In the genomic region with DNA sequence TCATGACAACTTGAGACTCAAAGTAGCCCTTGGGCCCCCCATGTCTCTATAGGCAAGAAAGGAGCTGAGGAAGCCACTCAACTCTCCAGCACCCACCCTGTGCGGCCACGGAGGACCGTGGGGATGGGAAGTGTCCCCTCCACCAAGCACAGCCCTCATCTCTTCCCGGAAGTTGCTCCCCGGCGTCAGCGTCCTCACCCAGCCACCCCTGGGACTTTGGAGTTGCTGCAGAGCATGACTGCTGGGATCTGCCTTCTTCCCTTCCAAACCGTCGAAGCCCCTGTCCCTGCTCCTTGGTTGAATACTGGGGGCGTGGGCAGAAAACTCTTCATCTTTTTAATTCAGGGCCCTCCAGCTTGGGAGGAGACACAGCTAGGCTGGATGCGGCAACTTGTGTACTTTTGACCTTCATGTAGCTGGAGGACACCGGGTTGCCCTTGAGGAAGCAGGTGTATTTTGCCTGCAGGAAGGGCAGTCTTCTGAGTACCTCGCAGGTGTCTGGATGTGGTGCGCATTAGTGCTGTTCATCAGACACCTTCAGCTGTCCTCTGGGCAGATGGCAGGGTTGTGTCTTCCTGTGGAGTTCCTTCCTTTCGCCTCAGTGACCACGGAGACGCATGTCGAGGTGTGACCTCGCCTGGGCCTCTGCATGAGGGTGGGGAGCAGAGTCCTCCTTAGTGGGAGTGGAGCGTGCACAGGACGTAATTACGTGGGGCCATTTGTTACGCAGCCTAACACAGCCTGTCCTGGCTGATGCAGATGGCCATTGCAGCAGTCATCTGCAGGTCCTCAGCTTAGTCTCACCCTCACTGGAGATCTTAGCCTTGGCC, we compare ENCODE assay signal across 29 cellular contexts. TPM values are rescaled to one million over a fixed set of nuclear protein-coding genes. Genes with fewer than 3 reads are reported as not detected.
A peak's percentile ranks its signal among the peaks of the same experiment; 100 is the strongest.
DNase-seq lines count a peak whose midpoint lies in the region; ATAC-seq and TF ChIP-seq lines count a peak whose summit lies in the region.
"Had no signal": no experiment of that assay in that cellular context is flagged by ENCODE, and none has a peak within 500 bp of the region (broad histone marks: within the 10 kb centered on the region; RNA-seq: fewer than 3 reads in every experiment).

No MANE protein-coding gene starts in this region.

- ATAC-seq in natural killer cell (peak in 1 of 3 donors; percentile 16), GM21526 (IDR thresholded peaks at IDR 0.05; ENCODE audit: low FRiP score, unreplicated experiment) (no peak), T-helper 17 cell (no peak), HG03175 (IDR thresholded peaks at IDR 0.05; ENCODE audit: unreplicated experiment) (no peak)
- no peak for ATAC-seq in natural killer cell treated with Interleukin-12 subunit alpha and Interleukin-12 subunit beta and Interleukin-15 and Interleukin-18, amount 100 ng/mL, for 72 hours
- ATAC-seq in activated naive CD8-positive, alpha-beta T cell treated with anti-CD3 and anti-CD28 coated beads, Interleukin-2, amount 10 ng/mL, durations not matched to agents 7 days and 5 days (ENCODE audit: low read depth) = no peak
- ATAC-seq: left cardiac atrium; stimulated activated memory B cell treated with anti-CD40 and anti-IgM and Interleukin-4, amounts not matched to agents 10 μg/mL and 1 μg/mL and 100 μg/mL, for 72 hours had no signal

- H3K36me3 ChIP-seq in mesendoderm (ENCODE audit: control insufficient read depth, insufficient read depth, low read length) = no peaks in the 10 kb centered on the region
- H3K36me3 ChIP-seq: brain microvascular endothelial cell, colonic mucosa, suprapubic skin had no signal

- H3K4me3 Mint-ChIP-seq in natural killer cell = peak overlapping the region; percentile 86
- no peak overlapping the region for H3K4me3 Mint-ChIP-seq in natural killer cell treated with Interleukin-12 subunit alpha and Interleukin-12 subunit beta and Interleukin-15 and Interleukin-18, amount 100 ng/mL, for 72 hours
- peak overlapping the region; percentile 19 for H3K4me3 Mint-ChIP-seq in activated naive CD8-positive, alpha-beta T cell treated with anti-CD3 and anti-CD28 coated beads, Interleukin-2, amount 10 ng/mL, durations not matched to agents 7 days and 5 days
- H3K4me3 Mint-ChIP-seq in T-helper 17 cell = no peak overlapping the region
- H3K4me3 Mint-ChIP-seq: activated T-helper 1 cell treated with anti-CD3 and anti-CD28 coated beads, Interleukin-12 subunit alpha, Interleukin-12 subunit beta, Interleukin-2, Interleukin-4 antibody, amounts not matched to agents 30 ng/mL and 10 ng/mL and 1 ng/mL, durations not matched to agents 14 hours and 24 hours and 36 hours; stimulated activated memory B cell treated with anti-CD40 and anti-IgM and Interleukin-4, amounts not matched to agents 10 μg/mL and 1 μg/mL and 100 μg/mL, for 72 hours had no signal

- H3K27me3 ChIP-seq in mesendoderm (ENCODE audit: insufficient read depth, low read length, poor library complexity) = no peaks in the 10 kb centered on the region
- H3K27me3 ChIP-seq: brain microvascular endothelial cell, colonic mucosa, suprapubic skin had no signal

- WGBS in mesendoderm (ENCODE audit: extremely low coverage, insufficient coverage, low lambda C conversion rate) = no CpG with 5 or more reads among the region's 23 CpGs

- no peak overlapping the region for H2BK15ac ChIP-seq in mesendoderm (replicated peaks; ENCODE audit: low read depth)

- no peak overlapping the region for H4K5ac ChIP-seq in mesendoderm (ENCODE audit: low read length)

- H3K9me3 Mint-ChIP-seq in natural killer cell = no peaks in the 10 kb centered on the region
- H3K9me3 Mint-ChIP-seq in natural killer cell treated with Interleukin-12 subunit alpha and Interleukin-12 subunit beta and Interleukin-15 and Interleukin-18, amount 100 ng/mL, for 72 hours = no peaks in the 10 kb centered on the region
- H3K9me3 Mint-ChIP-seq in activated naive CD8-positive, alpha-beta T cell treated with anti-CD3 and anti-CD28 coated beads, Interleukin-2, amount 10 ng/mL, durations not matched to agents 7 days and 5 days = peaks cover 3% of the 10 kb centered on the region
- H3K9me3 Mint-ChIP-seq: activated T-helper 1 cell treated with anti-CD3 and anti-CD28 coated beads, Interleukin-12 subunit alpha, Interleukin-12 subunit beta, Interleukin-2, Interleukin-4 antibody, amounts not matched to agents 30 ng/mL and 10 ng/mL and 1 ng/mL, durations not matched to agents 14 hours and 24 hours and 36 hours; CD4-positive, CD25-positive, alpha-beta regulatory T cell; stimulated activated memory B cell treated with anti-CD40 and anti-IgM and Interleukin-4, amounts not matched to agents 10 μg/mL and 1 μg/mL and 100 μg/mL, for 72 hours had no signal

- peak overlapping the region; percentile 37 for H3K27ac ChIP-seq in mesendoderm (ENCODE audit: low read depth, low read length)
- H3K27ac ChIP-seq: brain microvascular endothelial cell, colonic mucosa, suprapubic skin had no signal

- H3K27me3 Mint-ChIP-seq in natural killer cell (ENCODE audit: low read depth in 2 of 2) = no peaks in the 10 kb centered on the region
- no peaks in the 10 kb centered on the region for H3K27me3 Mint-ChIP-seq in natural killer cell treated with Interleukin-12 subunit alpha and Interleukin-12 subunit beta and Interleukin-15 and Interleukin-18, amount 100 ng/mL, for 72 hours
- H3K27me3 Mint-ChIP-seq in activated naive CD8-positive, alpha-beta T cell treated with anti-CD3 and anti-CD28 coated beads, Interleukin-2, amount 10 ng/mL, durations not matched to agents 7 days and 5 days = no peaks in the 10 kb centered on the region
- no peaks in the 10 kb centered on the region for H3K27me3 Mint-ChIP-seq in T-helper 17 cell
- H3K27me3 Mint-ChIP-seq: progenitor cell of endocrine pancreas; stimulated activated memory B cell treated with anti-CD40 and anti-IgM and Interleukin-4, amounts not matched to agents 10 μg/mL and 1 μg/mL and 100 μg/mL, for 72 hours had no signal

- no peak overlapping the region for H3K4me2 ChIP-seq in mesendoderm (ENCODE audit: low read length)

- peak overlapping the region; percentile 24 for H2BK5ac ChIP-seq in mesendoderm (ENCODE audit: low read length)

- DNase-seq in natural killer cell (no peak), mesendoderm (no peak), T-helper 17 cell (no peak)
- DNase-seq in natural killer cell treated with Interleukin-12 subunit alpha and Interleukin-12 subunit beta and Interleukin-15 and Interleukin-18, amount 100 ng/mL, for 72 hours (ENCODE audit: low spot score) = no peak
- DNase-seq in activated naive CD8-positive, alpha-beta T cell treated with anti-CD3 and anti-CD28 coated beads, Interleukin-2, amount 10 ng/mL, durations not matched to agents 7 days and 5 days = no peak
- DNase-seq: activated CD4-positive, CD25-positive, alpha-beta regulatory T cell treated with anti-CD3 and anti-CD28 coated beads, Interleukin-2, amount 50 U/mL, for 72 hours; activated CD8-positive, alpha-beta memory T cell treated with anti-CD3 and anti-CD28 coated beads for 24 hours; brain microvascular endothelial cell; CD4-positive, CD25-positive, alpha-beta regulatory T cell; colonic mucosa; DMS 273 treated with DMSO at 0.1 percent for 48 hours; HCEC 1CT; left cardiac atrium; NCI-H1092; NCI-H2029; NCI-H345; Right ventricle myocardium superior; stimulated activated CD4-positive, alpha-beta T cell treated with anti-CD3 and anti-CD28 coated beads, Interleukin-1b, Interleukin-23, amount 100 ng/mL, for 48 hours had no signal

- no peak overlapping the region for H3K56ac ChIP-seq in mesendoderm (ENCODE audit: low read length)

- H3K27ac Mint-ChIP-seq in natural killer cell (peak overlapping the region; percentile 78 to 88), T-helper 17 cell (no peak overlapping the region)
- peak overlapping the region in 1 of 2 donors; percentile 41 for H3K27ac Mint-ChIP-seq in natural killer cell treated with Interleukin-12 subunit alpha and Interleukin-12 subunit beta and Interleukin-15 and Interleukin-18, amount 100 ng/mL, for 72 hours
- peak overlapping the region; percentile 40 for H3K27ac Mint-ChIP-seq in activated naive CD8-positive, alpha-beta T cell treated with anti-CD3 and anti-CD28 coated beads, Interleukin-2, amount 10 ng/mL, durations not matched to agents 7 days and 5 days
- H3K27ac Mint-ChIP-seq: activated T-helper 1 cell treated with anti-CD3 and anti-CD28 coated beads, Interleukin-12 subunit alpha, Interleukin-12 subunit beta, Interleukin-2, Interleukin-4 antibody, amounts not matched to agents 30 ng/mL and 10 ng/mL and 1 ng/mL, durations not matched to agents 14 hours and 24 hours and 36 hours; CD4-positive, CD25-positive, alpha-beta regulatory T cell; stimulated activated memory B cell treated with anti-CD40 and anti-IgM and Interleukin-4, amounts not matched to agents 10 μg/mL and 1 μg/mL and 100 μg/mL, for 72 hours had no signal

- POLR2A ChIA-PET in activated naive CD8-positive, alpha-beta T cell treated with anti-CD3 and anti-CD28 coated beads, Interleukin-2, amount 10 ng/mL, durations not matched to agents 7 days and 5 days (lab: Charles Lee) = interaction anchor here (3.1 kb wide), 1 partner anchor 23 kb away, joined by 12 read pairs; no protein-coding TSS in a partner anchor

- no peak overlapping the region for H3K18ac ChIP-seq in mesendoderm (ENCODE audit: low read length)

- H3K79me2 ChIP-seq in mesendoderm (ENCODE audit: control insufficient read depth, insufficient read depth, low read length) = no peaks in the 10 kb centered on the region

- H3K23ac ChIP-seq in mesendoderm (ENCODE audit: low read length) = no peak overlapping the region

- peak overlapping the region; percentile 9 for H3K4me3 ChIP-seq in mesendoderm (ENCODE audit: low read length)
- H3K4me3 ChIP-seq: colonic mucosa, suprapubic skin had no signal

- intact Hi-C loops in natural killer cell (cut with micrococcal nuclease) = no loop called here

- no peak overlapping the region for H3K9ac ChIP-seq in mesendoderm (ENCODE audit: low read length)

- no peaks in the 10 kb centered on the region for H3K9me3 ChIP-seq in T-helper 17 cell (ENCODE audit: control insufficient read depth, low read length, poor library complexity, severe bottlenecking)
- H3K9me3 ChIP-seq: colonic mucosa, suprapubic skin had no signal

- H3K79me1 ChIP-seq in mesendoderm (ENCODE audit: low read length) = no peaks in the 10 kb centered on the region

- no peaks in the 10 kb centered on the region for H3K36me3 Mint-ChIP-seq in natural killer cell
- no peaks in the 10 kb centered on the region for H3K36me3 Mint-ChIP-seq in natural killer cell treated with Interleukin-12 subunit alpha and Interleukin-12 subunit beta and Interleukin-15 and Interleukin-18, amount 100 ng/mL, for 72 hours
- H3K36me3 Mint-ChIP-seq in activated naive CD8-positive, alpha-beta T cell treated with anti-CD3 and anti-CD28 coated beads, Interleukin-2, amount 10 ng/mL, durations not matched to agents 7 days and 5 days = peaks cover 18% of the 10 kb centered on the region
- no peaks in the 10 kb centered on the region for H3K36me3 Mint-ChIP-seq in T-helper 17 cell (ENCODE audit: low read depth)
- H3K36me3 Mint-ChIP-seq: CD4-positive, CD25-positive, alpha-beta regulatory T cell; stimulated activated memory B cell treated with anti-CD40 and anti-IgM and Interleukin-4, amounts not matched to agents 10 μg/mL and 1 μg/mL and 100 μg/mL, for 72 hours had no signal

- H3K4me1 ChIP-seq in mesendoderm (ENCODE audit: control insufficient read depth, low read depth, low read length) = peaks cover 7% of the 10 kb centered on the region

- peak overlapping the region; percentile 84 for H2AK5ac ChIP-seq in mesendoderm (ENCODE audit: low read length)

- H3K4me1 Mint-ChIP-seq in natural killer cell (peaks cover 73% of the 10 kb centered on the region in 2 donors), T-helper 17 cell (peaks cover 26% of the 10 kb centered on the region)
- H3K4me1 Mint-ChIP-seq in natural killer cell treated with Interleukin-12 subunit alpha and Interleukin-12 subunit beta and Interleukin-15 and Interleukin-18, amount 100 ng/mL, for 72 hours (ENCODE audit: low read depth in 2 of 2) = peaks cover 33 to 51% of the 10 kb centered on the region in 2 donors
- peaks cover 63% of the 10 kb centered on the region for H3K4me1 Mint-ChIP-seq in activated naive CD8-positive, alpha-beta T cell treated with anti-CD3 and anti-CD28 coated beads, Interleukin-2, amount 10 ng/mL, durations not matched to agents 7 days and 5 days

- TF ChIP-seq CTCF in natural killer cell (IDR thresholded peaks at IDR 0.05) = no peak

- H3K4ac ChIP-seq in mesendoderm (ENCODE audit: low read depth, low read length) = peak overlapping the region; percentile 38

- peak overlapping the region; percentile 17 for H2BK120ac ChIP-seq in mesendoderm (ENCODE audit: low read depth, low read length)

- no peak overlapping the region for H4K8ac ChIP-seq in mesendoderm (ENCODE audit: low read depth, low read length)

RNA-seq across cellular contexts. Expression of a gene that starts 12.2 kb away (rescaled TPM):
- total RNA-seq in natural killer cell (100 to 1,000 TPM in 1 of 3 donors, 10 to 100 TPM in 2; 64.0 to 165 (median 93.6) TPM), T-helper 17 cell (10 to 100 TPM in 1 of 2 donors, 1 to 10 TPM in 1; 2.5 to 25.2 TPM)
- total RNA-seq in natural killer cell treated with Interleukin-12 subunit alpha and Interleukin-12 subunit beta and Interleukin-15 and Interleukin-18, amount 100 ng/mL, for 72 hours = 10 to 100 TPM; 28.2 to 29.8 TPM
- total RNA-seq in activated naive CD8-positive, alpha-beta T cell treated with anti-CD3 and anti-CD28 coated beads, Interleukin-2, amount 10 ng/mL, durations not matched to agents 7 days and 5 days = 100 to 1,000 TPM; 258 to 267 TPM
- 612 TPM for polyA plus RNA-seq in mesendoderm (2013, experiment 1 of 2)
- polyA plus RNA-seq in mesendoderm (2013, experiment 2 of 2) = 633 TPM
- polyA plus RNA-seq: neural cell had no signal

RNA-seq across cellular contexts. Expression of a gene that starts 19.0 kb away (rescaled TPM):
- 100 to 1,000 TPM; 540 to 809 (median 710) TPM for total RNA-seq in natural killer cell
- total RNA-seq in natural killer cell treated with Interleukin-12 subunit alpha and Interleukin-12 subunit beta and Interleukin-15 and Interleukin-18, amount 100 ng/mL, for 72 hours = 10 to 100 TPM; 58.1 to 71.0 TPM
- 1,000 to 10,000 TPM; 1,182 to 1,374 TPM for total RNA-seq in activated naive CD8-positive, alpha-beta T cell treated with anti-CD3 and anti-CD28 coated beads, Interleukin-2, amount 10 ng/mL, durations not matched to agents 7 days and 5 days
- 1,155 TPM for polyA plus RNA-seq in mesendoderm (2013, experiment 1 of 2)
- polyA plus RNA-seq in mesendoderm (2013, experiment 2 of 2) = 1,131 TPM
- 100 to 1,000 TPM; 344 to 363 TPM for total RNA-seq in T-helper 17 cell

RNA-seq across cellular contexts. Expression of a gene that starts 25.2 kb away (rescaled TPM):
- total RNA-seq in natural killer cell (1,000 to 10,000 TPM; 1,080 to 1,421 (median 1,273) TPM), T-helper 17 cell (100 to 1,000 TPM; 550 to 570 TPM)
- total RNA-seq in natural killer cell treated with Interleukin-12 subunit alpha and Interleukin-12 subunit beta and Interleukin-15 and Interleukin-18, amount 100 ng/mL, for 72 hours = 100 to 1,000 TPM in 1 of 2 donors, 10 to 100 TPM in 1; 87.9 to 171 TPM
- total RNA-seq in activated naive CD8-positive, alpha-beta T cell treated with anti-CD3 and anti-CD28 coated beads, Interleukin-2, amount 10 ng/mL, durations not matched to agents 7 days and 5 days = 1,000 to 10,000 TPM; 1,890 to 1,949 TPM
- 1,871 TPM for polyA plus RNA-seq in mesendoderm (2013, experiment 1 of 2)
- polyA plus RNA-seq in mesendoderm (2013, experiment 2 of 2) = 1,795 TPM
- polyA plus RNA-seq: neural cell had no signal

RNA-seq across cellular contexts. Expression of a gene that starts 33.5 kb away (rescaled TPM):
- total RNA-seq in natural killer cell = not detected
- total RNA-seq in natural killer cell treated with Interleukin-12 subunit alpha and Interleukin-12 subunit beta and Interleukin-15 and Interleukin-18, amount 100 ng/mL, for 72 hours = not detected
- total RNA-seq in activated naive CD8-positive, alpha-beta T cell treated with anti-CD3 and anti-CD28 coated beads, Interleukin-2, amount 10 ng/mL, durations not matched to agents 7 days and 5 days = not detected
- 0.13 TPM for polyA plus RNA-seq in mesendoderm (2013, experiment 1 of 2)
- polyA plus RNA-seq in mesendoderm (2013, experiment 2 of 2) = 0.15 TPM
- total RNA-seq in T-helper 17 cell = not detected
- total RNA-seq: activated T-helper 1 cell treated with anti-CD3 and anti-CD28 coated beads, Interleukin-12 subunit alpha, Interleukin-12 subunit beta, Interleukin-2, Interleukin-4 antibody, amounts not matched to agents 30 ng/mL and 10 ng/mL and 1 ng/mL, durations not matched to agents 14 hours and 24 hours and 36 hours; CD4-positive, CD25-positive, alpha-beta regulatory T cell; colonic mucosa; G401; left cardiac atrium; progenitor cell of endocrine pancreas; Right ventricle myocardium superior; skeletal muscle tissue; suprapubic skin; urinary bladder had no signal
- polyA plus RNA-seq: CD4-positive, CD25-positive, alpha-beta regulatory T cell; fibroblast of lung; neural cell; urinary bladder had no signal

RNA-seq across cellular contexts. Expression of a gene that starts 36.4 kb away (rescaled TPM):
- total RNA-seq in natural killer cell = 1 to 10 TPM in 2 of 3 donors, under 1 TPM in 1; 0.66 to 1.5 (median 1.5) TPM
- under 1 TPM in 1 of 2 donors, not detected in 1; 0.50 TPM for total RNA-seq in natural killer cell treated with Interleukin-12 subunit alpha and Interleukin-12 subunit beta and Interleukin-15 and Interleukin-18, amount 100 ng/mL, for 72 hours
- 1 to 10 TPM; 1.1 TPM for total RNA-seq in activated naive CD8-positive, alpha-beta T cell treated with anti-CD3 and anti-CD28 coated beads, Interleukin-2, amount 10 ng/mL, durations not matched to agents 7 days and 5 days
- 24.9 TPM for polyA plus RNA-seq in mesendoderm (2013, experiment 1 of 2)
- polyA plus RNA-seq in mesendoderm (2013, experiment 2 of 2) = 24.4 TPM
- total RNA-seq in T-helper 17 cell = 1 to 10 TPM; 6.0 to 8.6 TPM
- polyA plus RNA-seq: CD4-positive, CD25-positive, alpha-beta regulatory T cell had no signal

Comparison
In these comparisons a context has a peak if more than half of its experiments do, and no peak if none do; other contexts are left out.
1. H3K4me3 Mint-ChIP-seq: peak in natural killer cell (single experiment) and activated naive CD8-positive, alpha-beta T cell treated with anti-CD3 and anti-CD28 coated beads, Interleukin-2, amount 10 ng/mL, durations not matched to agents 7 days and 5 days (single experiment); none in natural killer cell treated with Interleukin-12 subunit alpha and Interleukin-12 subunit beta and Interleukin-15 and Interleukin-18, amount 100 ng/mL, for 72 hours (single experiment) and T-helper 17 cell (single experiment).
2. RNA of a gene that starts 19.0 kb away (total RNA-seq): 1,182 to 1,374 TPM in activated naive CD8-positive, alpha-beta T cell treated with anti-CD3 and anti-CD28 coated beads, Interleukin-2, amount 10 ng/mL, durations not matched to agents 7 days and 5 days, 540 to 809 TPM in natural killer cell and 344 to 363 TPM in T-helper 17 cell; 58.1 to 71.0 TPM in natural killer cell treated with Interleukin-12 subunit alpha and Interleukin-12 subunit beta and Interleukin-15 and Interleukin-18, amount 100 ng/mL, for 72 hours; every median in the first group is over 4 times any median in the second.